ENCODE assay signal across 11 cellular contexts in the genomic region with DNA sequence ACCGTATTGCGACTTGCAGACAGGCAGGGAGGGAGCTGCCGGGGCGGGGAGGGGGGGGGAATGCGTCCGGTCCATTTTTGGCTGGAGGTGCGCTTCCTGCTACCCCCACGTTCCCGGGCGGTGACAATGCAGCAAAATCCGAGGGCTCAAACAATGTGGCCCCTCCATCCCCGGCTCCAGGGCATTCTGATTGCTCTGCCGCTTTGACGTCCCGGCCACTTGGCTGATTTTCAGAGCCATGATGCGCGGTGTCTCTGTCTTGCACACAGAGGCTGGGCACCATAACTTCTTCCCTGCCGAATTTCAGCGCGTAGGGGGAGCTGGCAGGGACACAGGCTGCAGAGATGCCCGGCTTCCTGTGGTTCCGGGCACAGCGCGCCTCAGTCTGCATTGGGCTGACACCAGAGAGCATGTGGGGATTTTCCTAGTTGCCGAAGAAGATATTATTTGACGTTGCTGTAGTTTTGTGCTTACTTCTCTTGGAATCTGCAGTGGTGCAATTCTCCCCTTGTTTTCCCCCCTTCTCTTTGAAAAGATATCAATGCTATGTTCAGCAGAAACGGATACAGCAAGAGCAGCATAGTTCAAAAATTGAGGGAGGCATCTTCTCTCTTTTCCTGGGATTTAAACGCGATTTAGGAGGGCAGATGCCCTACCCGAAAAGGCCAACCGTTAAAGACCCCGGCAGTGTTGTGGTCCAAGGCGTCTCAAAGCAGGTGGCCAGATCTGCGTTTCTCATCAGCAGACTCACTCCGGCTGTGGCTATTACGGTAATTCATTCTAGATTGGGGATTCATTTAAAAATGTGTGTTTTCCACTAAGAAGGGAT. TPM values are rescaled to one million over a fixed set of nuclear protein-coding genes. Genes with fewer than 3 reads are reported as not detected.
A peak's percentile ranks its signal among the peaks of the same experiment; 100 is the strongest.
DNase-seq lines count a peak whose midpoint lies in the region; ATAC-seq, FAIRE-seq and TF ChIP-seq lines count a peak whose summit lies in the region.
"Had no signal": no experiment of that assay in that cellular context is flagged by ENCODE, and none has a peak within 500 bp of the region (broad histone marks: within the 10 kb centered on the region; RNA-seq: fewer than 3 reads in every experiment).

No MANE protein-coding gene starts in this region.

- FAIRE-seq in A549 (lab: Jason Lieb, UNC): no peak
- FAIRE-seq: colon, G401.6 had no signal

- H3K27me3 ChIP-seq in HAP-1 (ENCODE audit: low read depth): peaks cover 86% of the 10 kb centered on the region
- H3K27me3 ChIP-seq in mammary epithelial cell (ENCODE audit: insufficient read depth, low read length): peaks cover 55% of the 10 kb centered on the region
- H3K27me3 ChIP-seq in muscle layer of duodenum (ENCODE audit: low read depth, low read length): peaks cover 33% of the 10 kb centered on the region

- no peaks in the 10 kb centered on the region for H4K20me1 ChIP-seq in mammary epithelial cell (ENCODE audit: insufficient read depth, low read length)

- TF ChIP-seq CTCF in A549 (IDR thresholded peaks at IDR 0.05) (no peak), mammary epithelial cell (conservative IDR thresholded peaks at IDR 0.05 in 1 of 2, IDR thresholded peaks at IDR 0.05 in 1 of 2; ENCODE audit: extremely low read depth in 1 of 2, insufficient read depth in 1 of 2, low read depth in 1 of 2, low read length in 2 of 2) (no peak)

- in situ Hi-C loops in HAP-1 (cut with MboI; ENCODE audit: low sequenced_read_pairs): no loop called here
- in situ Hi-C loops in mammary epithelial cell (cut with MboI; ENCODE audit: low sequenced_read_pairs in 2 of 2): no loop called here

- intact Hi-C loops in mammary epithelial cell (cut with micrococcal nuclease): loop anchor here (2.0 kb wide), 1 partner anchor 147 kb away; no protein-coding TSS in a partner anchor

- 18% methylated on average over 31 of the region's 36 CpGs for WGBS in A549 (ENCODE audit: missing lambda C conversion rate)
- 2% methylated on average over 12 of the region's 36 CpGs for WGBS in mammary epithelial cell (ENCODE audit: low coverage, missing lambda C conversion rate)

- TF ChIP-seq RAD21 in A549 (conservative IDR thresholded peaks at IDR 0.05 in 1 of 2, IDR thresholded peaks at IDR 0.05 in 1 of 2): no peak

- H2AFZ ChIP-seq in mammary epithelial cell (ENCODE audit: low read depth, low read length): peak overlapping the region; percentile 22

- no TSS peak for BruUV-seq in mammary epithelial cell (replicated peaks; lab: Mats Ljungman, UMichigan)

- H3K4me1 ChIP-seq in A549 (peaks cover 15% of the 10 kb centered on the region; the same call in 1 of the 3 replicates), HAP-1 (no peaks in the 10 kb centered on the region), mammary epithelial cell (ENCODE audit: insufficient read depth, low read length) (peaks cover 14% of the 10 kb centered on the region), muscle layer of duodenum (ENCODE audit: control insufficient read depth in 1 of 2, insufficient read depth in 2 of 2, low read length in 2 of 2) (peaks cover 0 to 17% of the 10 kb centered on the region in 2 donors)

- H3K4me3 ChIP-seq in A549 (peak overlapping the region; percentile 42), HAP-1 (peak overlapping the region; percentile 26), mammary epithelial cell (replicated peaks in 1 of 3; ENCODE audit: insufficient read depth in 1 of 3, low read depth in 2 of 3, low read length in 3 of 3) (peak overlapping the region; percentile 5 to 30 (median 17)), muscle layer of duodenum (ENCODE audit: low read depth in 1 of 2, low read length in 2 of 2) (peak overlapping the region; percentile 4 to 61)

- no peak for TF ChIP-seq POLR2A in A549 (IDR thresholded peaks at IDR 0.05; ENCODE audit: low read length)

- ATAC-seq in A549: peak; percentile 40 to 50
- no peak for ATAC-seq in GM21360 (IDR thresholded peaks at IDR 0.05; ENCODE audit: unreplicated experiment)

- TF ChIP-seq EP300 in A549 (IDR thresholded peaks at IDR 0.05): no peak

- CTCF ChIA-PET in A549 (lab: Yijun Ruan, JAX) (interaction anchor here (0.6 to 1.0 kb wide), 2 partner anchors 12 to 31 kb away, joined by 3 to 4 read pairs; no protein-coding TSS in a partner anchor), mammary epithelial cell (lab: Charles Lee; ENCODE audit: low non-redundant PET) (no interaction called here)

- H3K4me2 ChIP-seq in A549 (peak overlapping the region; percentile 92), mammary epithelial cell (ENCODE audit: insufficient read depth, low read depth, low read length) (peak overlapping the region; percentile 68)

- dilution Hi-C loops in mammary epithelial cell (cut with HindIII; ENCODE audit: low sequenced_read_pairs): no loop called here

- H3K9me3 ChIP-seq in A549 (no peaks in the 10 kb centered on the region), HAP-1 (no peaks in the 10 kb centered on the region), mammary epithelial cell (replicated peaks; ENCODE audit: insufficient read depth, low read length) (no peaks in the 10 kb centered on the region), muscle layer of duodenum (ENCODE audit: control insufficient read depth in 1 of 2, low read length in 2 of 2) (no peaks in the 10 kb centered on the region)

- H3K27ac ChIP-seq in A549: peak overlapping the region in 1 of 2 experiments; percentile 42; a peak in 1 of 6 replicates
- H3K27ac ChIP-seq in mammary epithelial cell (ENCODE audit: insufficient read depth, low read depth, low read length): no peak overlapping the region
- H3K27ac ChIP-seq in muscle layer of duodenum (ENCODE audit: low read length): no peak overlapping the region

- POLR2A ChIA-PET in A549 (lab: Yijun Ruan, JAX): no interaction called here

- H3K9ac ChIP-seq in mammary epithelial cell (ENCODE audit: insufficient read depth, low read length): no peak overlapping the region

- no peaks in the 10 kb centered on the region for H3K79me2 ChIP-seq in mammary epithelial cell (ENCODE audit: insufficient read depth, low read length)

- DNase-seq in A549 (ENCODE audit: low read depth in 1 of 2, low spot score in 1 of 2): no peak
- peak in 1 of 2 experiments; percentile 8 for DNase-seq in HAP-1 (ENCODE audit: low spot score in 2 of 2)
- no peak for DNase-seq in mammary epithelial cell
- no peak for DNase-seq in pons (ENCODE audit: low spot score)
- no peak for DNase-seq in activated gamma-delta T cell (lab: John Stamatoyannopoulos, UW)
- no peak for DNase-seq in stimulated activated CD8-positive, alpha-beta memory T cell treated with anti-CD3 and anti-CD28 coated beads, Interleukin-4, amount 100 ng/mL, for 48 hours

- H3K36me3 ChIP-seq in HAP-1 (replicated peaks) (no peaks in the 10 kb centered on the region), mammary epithelial cell (ENCODE audit: insufficient read depth, low read length) (no peaks in the 10 kb centered on the region), muscle layer of duodenum (ENCODE audit: control insufficient read depth in 1 of 2, insufficient read depth in 2 of 2, low read length in 2 of 2) (no peaks in the 10 kb centered on the region)

TF ChIP-seq in A549, 52 proteins besides CTCF, POLR2A, EP300 and RAD21:
- no peak for TF ChIP-seq GATA3 (IDR thresholded peaks at IDR 0.05; ENCODE audit: borderline replicate concordance)
- no peak for TF ChIP-seq CBX2 (IDR thresholded peaks at IDR 0.05; ENCODE audit: borderline replicate concordance, low read depth)
- no peak for TF ChIP-seq TFCP2L1 (CRISPR knock-in tag; IDR thresholded peaks at IDR 0.05)
- no peak for TF ChIP-seq SREBF2 (IDR thresholded peaks at IDR 0.05)
- peak; percentile 97 for TF ChIP-seq CBX8 (IDR thresholded peaks at IDR 0.05)
- no peak for TF ChIP-seq CEBPB (IDR thresholded peaks at IDR 0.05)

RNA-seq across cellular contexts. Expression of a gene that starts 1.4 kb away (rescaled TPM):
- polyA plus RNA-seq in A549 (2011; rRNA removed) (11.3 and 16.0 TPM in 2 replicates), A549 (2017; fragmentation: RNase III; extraction: RNeasy Plus Mini Kit Qiagen cat#74134 plus additional on column Dnase treatment) (11.3 to 12.5 TPM (median 12.2 TPM) in 3 replicates), mammary epithelial cell (not detected)
- polyA plus RNA-seq in A549 (2012; cell fraction: cytosol; rRNA removed): 15.3 and 18.0 TPM in 2 replicates
- 22.8 and 24.7 TPM in 2 replicates for polyA plus RNA-seq in A549 (2012; cell fraction: nucleus; rRNA removed)
- polyA minus RNA-seq in A549 (2011; rRNA and poly(A)+ RNA removed): 21.9 and 25.8 TPM in 2 replicates
- not detected for total RNA-seq in mammary epithelial cell
- polyA minus RNA-seq in mammary epithelial cell: not detected
- total RNA-seq: SK-MEL-5 had no signal

Comparison
In these comparisons a context has a peak if more than half of its experiments do, and no peak if none do; other contexts are left out.
1. RNA of a gene that starts 1.4 kb away (polyA plus RNA-seq): 11.3 to 24.7 TPM in A549; not detected in mammary epithelial cell (single experiment); every median in the first group is over 10 times any median in the second.
2. Peak in every context shown above with its lines, with median percentiles within 50 percentile points of each other: H3K4me3 ChIP-seq.